19 cellular contexts compared by ENCODE assay signal in the genomic region with DNA sequence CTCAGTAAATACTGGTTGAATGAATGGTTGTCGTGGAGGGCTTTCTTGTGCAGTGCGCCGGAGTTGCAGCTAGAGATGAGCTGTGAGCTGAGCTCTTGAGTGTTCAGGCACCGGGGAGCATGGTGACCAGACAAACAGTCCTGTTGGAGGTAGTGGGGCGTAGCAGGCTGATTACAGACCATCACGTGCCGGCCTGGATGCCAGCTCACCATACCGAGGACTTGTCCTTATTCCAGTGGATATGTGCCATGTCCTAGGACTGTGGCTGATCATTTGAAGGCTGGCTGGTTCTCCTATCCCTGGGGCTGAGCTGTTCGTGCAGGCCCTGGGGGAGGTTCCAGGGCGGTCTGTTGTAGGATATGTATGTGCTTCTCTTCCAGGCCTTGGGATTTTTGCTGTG. TPM values are rescaled to one million over a fixed set of nuclear protein-coding genes. Genes with fewer than 3 reads are reported as not detected.
A peak's percentile ranks its signal among the peaks of the same experiment; 100 is the strongest.
DNase-seq lines count a peak whose midpoint lies in the region; ATAC-seq and TF ChIP-seq lines count a peak whose summit lies in the region.
"Had no signal": no experiment of that assay in that cellular context is flagged by ENCODE, and none has a peak within 500 bp of the region (broad histone marks: within the 10 kb centered on the region; RNA-seq: fewer than 3 reads in every experiment).

No MANE protein-coding gene starts in this region.

- H3K27me3 ChIP-seq in heart left ventricle, result no peaks in the 10 kb centered on the region
- H3K27me3 ChIP-seq: ascending aorta, stomach had no signal

- no peak overlapping the region for H3K4me3 ChIP-seq in heart left ventricle
- H3K4me3 ChIP-seq: ascending aorta, lung, stomach had no signal

- H3K36me3 ChIP-seq in heart left ventricle, result peaks cover 0 to 41% (median 11%) of the 10 kb centered on the region in 9 donors

- no peak for TF ChIP-seq POLR2A in heart left ventricle (IDR thresholded peaks at IDR 0.05)

- DNase-seq in heart left ventricle (peak; percentile 50 to 82 (median 69)), left cardiac atrium (no peak), naive B cell (no peak), NCI-H226 (no peak), dermis blood vessel endothelial cell (no peak), occipital lobe (lab: John Stamatoyannopoulos, UW) (no peak)
- no peak for DNase-seq in activated CD8-positive, alpha-beta T cell treated with anti-CD3 and anti-CD28 coated beads, Interleukin-2, amount 10 ng/mL, durations not matched to agents 7 days and 5 days
- DNase-seq: activated T-cell treated with anti-CD3 and anti-CD28 coated beads, Interleukin-2, amount 50 U/mL, for 48 hours; AML-193; cortex of kidney; KBM-7; NCI-H1417; NCI-H446; PC-3; stomach had no signal

- TF ChIP-seq CTCF in heart left ventricle (IDR thresholded peaks at IDR 0.05), result no peak

- H3K9me3 Mint-ChIP-seq in activated CD8-positive, alpha-beta T cell treated with anti-CD3 and anti-CD28 coated beads, Interleukin-2, amount 10 ng/mL, durations not matched to agents 7 days and 5 days (ENCODE audit: insufficient read depth), result peaks cover 13% of the 10 kb centered on the region
- H3K9me3 Mint-ChIP-seq in naive B cell, result peaks cover 0 to 6% (median 0%) of the 10 kb centered on the region in 7 donors
- H3K9me3 Mint-ChIP-seq: neural crest cell had no signal

- no peak overlapping the region for H3K4me3 Mint-ChIP-seq in activated CD8-positive, alpha-beta T cell treated with anti-CD3 and anti-CD28 coated beads, Interleukin-2, amount 10 ng/mL, durations not matched to agents 7 days and 5 days
- H3K4me3 Mint-ChIP-seq in naive B cell, result peak overlapping the region in 7 of 8 donors; percentile 12 to 72 (median 64)
- H3K4me3 Mint-ChIP-seq: neural crest cell had no signal

- H3K27me3 Mint-ChIP-seq in activated CD8-positive, alpha-beta T cell treated with anti-CD3 and anti-CD28 coated beads, Interleukin-2, amount 10 ng/mL, durations not matched to agents 7 days and 5 days (ENCODE audit: low read depth), result no peaks in the 10 kb centered on the region
- H3K27me3 Mint-ChIP-seq in naive B cell, result no peaks in the 10 kb centered on the region

- peak overlapping the region; percentile 18 for H3K27ac Mint-ChIP-seq in activated CD8-positive, alpha-beta T cell treated with anti-CD3 and anti-CD28 coated beads, Interleukin-2, amount 10 ng/mL, durations not matched to agents 7 days and 5 days
- peak overlapping the region in 5 of 6 donors; percentile 52 to 96 (median 90) for H3K27ac Mint-ChIP-seq in naive B cell

- H3K27ac ChIP-seq in heart left ventricle, result peak overlapping the region in 10 of 12 donors; percentile 46 to 74 (median 60)
- H3K27ac ChIP-seq: ascending aorta had no signal

- ATAC-seq in heart left ventricle (peak; percentile 91 to 95 (median 93)), left cardiac atrium (no peak), naive B cell (ENCODE audit: low read depth in 2 of 2) (no peak), HG03469 (IDR thresholded peaks at IDR 0.05; ENCODE audit: unreplicated experiment) (no peak)
- ATAC-seq in activated CD8-positive, alpha-beta T cell treated with anti-CD3 and anti-CD28 coated beads, Interleukin-2, amount 10 ng/mL, durations not matched to agents 7 days and 5 days, result no peak
- ATAC-seq: PC-3 had no signal

- H3K4me1 ChIP-seq in heart left ventricle, result peaks cover 0 to 7% (median under 1%) of the 10 kb centered on the region in 12 donors

- POLR2A ChIA-PET in activated CD8-positive, alpha-beta T cell treated with anti-CD3 and anti-CD28 coated beads, Interleukin-2, amount 10 ng/mL, durations not matched to agents 7 days and 5 days (lab: Charles Lee), result interaction anchor here (1.1 kb wide), 1 partner anchor 121 kb away, joined by 4 read pairs; a partner anchor contains a TSS

- 79 to 93% (median 82%) methylated on average over 9 to 10 of the region's 10 CpGs for WGBS in heart left ventricle, 4 donors

- H3K36me3 Mint-ChIP-seq in activated CD8-positive, alpha-beta T cell treated with anti-CD3 and anti-CD28 coated beads, Interleukin-2, amount 10 ng/mL, durations not matched to agents 7 days and 5 days (ENCODE audit: low read depth), result peaks cover 48% of the 10 kb centered on the region
- peaks cover 0 to 9% of the 10 kb centered on the region in 2 donors for H3K36me3 Mint-ChIP-seq in naive B cell

- peaks cover 24% of the 10 kb centered on the region for H3K4me1 Mint-ChIP-seq in activated CD8-positive, alpha-beta T cell treated with anti-CD3 and anti-CD28 coated beads, Interleukin-2, amount 10 ng/mL, durations not matched to agents 7 days and 5 days (ENCODE audit: low read depth)
- H3K4me1 Mint-ChIP-seq in naive B cell, result peaks cover 28 to 45% (median 41%) of the 10 kb centered on the region in 3 donors
- H3K4me1 Mint-ChIP-seq: neural crest cell had no signal

- CTCF ChIA-PET in activated CD8-positive, alpha-beta T cell treated with anti-CD3 and anti-CD28 coated beads, Interleukin-2, amount 10 ng/mL, durations not matched to agents 7 days and 5 days (lab: Charles Lee), result no interaction called here

- H3K9me3 ChIP-seq in heart left ventricle, result no peaks in the 10 kb centered on the region
- H3K9me3 ChIP-seq: ascending aorta, stomach had no signal

- intact Hi-C loops in heart left ventricle (cut with DNase I) (loop anchor here in 2 of 10 donors (5.0 kb wide), 2 partner anchors 57 to 132 kb away; no protein-coding TSS in a partner anchor), left cardiac atrium (cut with DNase I) (no loop called here)

RNA-seq across cellular contexts. Expression of a gene that starts 60.0 kb away (rescaled TPM):
- 10 to 100 TPM; 14.4 to 28.0 (median 24.0) TPM for total RNA-seq in heart left ventricle
- 10 to 100 TPM in 1 of 2 donors, 1 to 10 TPM in 1; 8.1 to 10.8 TPM for polyA plus RNA-seq in heart left ventricle
- total RNA-seq in left cardiac atrium, result 10 to 100 TPM; 16.2 to 20.9 TPM
- total RNA-seq in activated CD8-positive, alpha-beta T cell treated with anti-CD3 and anti-CD28 coated beads, Interleukin-2, amount 10 ng/mL, durations not matched to agents 7 days and 5 days, result 10 to 100 TPM; 46.0 to 46.9 TPM
- polyA plus RNA-seq in naive B cell (ENCODE audit: low read depth in 6 of 6), result 1 to 10 TPM; 2.9 to 9.0 (median 5.3) TPM
- total RNA-seq in dermis blood vessel endothelial cell, result 35.7 and 70.6 TPM in 2 replicates
- 10.5 TPM for total RNA-seq in occipital lobe

Comparison
In these comparisons a context has a peak if more than half of its experiments do, and no peak if none do; other contexts are left out.
1. ATAC-seq: peak in heart left ventricle (4 of 4); none in left cardiac atrium (0 of 2), activated CD8-positive, alpha-beta T cell treated with anti-CD3 and anti-CD28 coated beads, Interleukin-2, amount 10 ng/mL, durations not matched to agents 7 days and 5 days (single experiment), naive B cell (0 of 2) and HG03469 (single experiment).
2. DNase-seq: peak in heart left ventricle (5 of 5); none in left cardiac atrium (single experiment), activated CD8-positive, alpha-beta T cell treated with anti-CD3 and anti-CD28 coated beads, Interleukin-2, amount 10 ng/mL, durations not matched to agents 7 days and 5 days (single experiment), naive B cell (single experiment), NCI-H226 (single experiment), dermis blood vessel endothelial cell (single experiment) and occipital lobe (single experiment).